8 cellular contexts compared by ENCODE assay signal in genomic region chr14:64758025-64758521, GRCh38. TPM values are rescaled to one million over a fixed set of nuclear protein-coding genes. Genes with fewer than 3 reads are reported as not detected.
DNase-seq lines count a peak whose midpoint lies in the region; ATAC-seq and TF ChIP-seq lines count a peak whose summit lies in the region.

No MANE protein-coding gene starts in this region.

- H3K4me3 ChIP-seq in RWPE2 (ENCODE audit: severe bottlenecking) (no peak overlapping the region), trophoblast cell (ENCODE audit: low read depth, low read length) (no peak overlapping the region)

- H2AFZ ChIP-seq in trophoblast cell (ENCODE audit: insufficient read depth, low read length, poor library complexity): no peak overlapping the region

- H3K23ac ChIP-seq in trophoblast cell (ENCODE audit: low read length): no peak overlapping the region

- peaks cover 37% of the 10 kb centered on the region for H3K79me1 ChIP-seq in trophoblast cell (ENCODE audit: low read length)

- peak overlapping the region; percentile 1 for H3K4me2 ChIP-seq in trophoblast cell (ENCODE audit: low read length)

- H3K4me1 Mint-ChIP-seq in glutamatergic neuron (ENCODE audit: low read depth, unreplicated experiment): peaks cover 39% of the 10 kb centered on the region
- peaks cover 9 to 14% of the 10 kb centered on the region in 2 donors for H3K4me1 Mint-ChIP-seq in stimulated activated naive B cell treated with anti-CD40 and anti-IgM and Interleukin-4, amounts not matched to agents 10 μg/mL and 1 μg/mL and 100 μg/mL, for 72 hours

- peak overlapping the region; percentile 53 for H3K27ac Mint-ChIP-seq in glutamatergic neuron (ENCODE audit: unreplicated experiment)
- no peak overlapping the region for H3K27ac Mint-ChIP-seq in stimulated activated naive B cell treated with anti-CD40 and anti-IgM and Interleukin-4, amounts not matched to agents 10 μg/mL and 1 μg/mL and 100 μg/mL, for 72 hours

- H2BK12ac ChIP-seq in trophoblast cell (ENCODE audit: low read length): peak overlapping the region; percentile 72

- peaks cover 23% of the 10 kb centered on the region for H3K27me3 Mint-ChIP-seq in glutamatergic neuron (ENCODE audit: unreplicated experiment)
- peaks cover 30 to 44% of the 10 kb centered on the region in 2 donors for H3K27me3 Mint-ChIP-seq in stimulated activated naive B cell treated with anti-CD40 and anti-IgM and Interleukin-4, amounts not matched to agents 10 μg/mL and 1 μg/mL and 100 μg/mL, for 72 hours

- peak overlapping the region; percentile 39 for H3K4me3 Mint-ChIP-seq in glutamatergic neuron (ENCODE audit: unreplicated experiment)
- no peak overlapping the region for H3K4me3 Mint-ChIP-seq in stimulated activated naive B cell treated with anti-CD40 and anti-IgM and Interleukin-4, amounts not matched to agents 10 μg/mL and 1 μg/mL and 100 μg/mL, for 72 hours

- H3K4ac ChIP-seq in trophoblast cell (ENCODE audit: low read depth, low read length): peak overlapping the region; percentile 68

- H3K14ac ChIP-seq in trophoblast cell (ENCODE audit: low read length): peak overlapping the region; percentile 65

- H3K36me3 Mint-ChIP-seq in glutamatergic neuron (ENCODE audit: unreplicated experiment): no peaks in the 10 kb centered on the region
- H3K36me3 Mint-ChIP-seq in stimulated activated naive B cell treated with anti-CD40 and anti-IgM and Interleukin-4, amounts not matched to agents 10 μg/mL and 1 μg/mL and 100 μg/mL, for 72 hours: no peaks in the 10 kb centered on the region

- H3K9ac ChIP-seq in trophoblast cell (ENCODE audit: low read length): no peak overlapping the region

- H3K36me3 ChIP-seq in RWPE2 (ENCODE audit: low read depth): no peaks in the 10 kb centered on the region
- no peaks in the 10 kb centered on the region for H3K36me3 ChIP-seq in trophoblast cell (ENCODE audit: control insufficient read depth in 1 of 2, insufficient read depth in 2 of 2, low read length in 2 of 2)

- H2BK5ac ChIP-seq in trophoblast cell (ENCODE audit: low read depth, low read length, poor library complexity): peak overlapping the region; percentile 90

- DNase-seq in EH (ENCODE audit: low read depth) (peak; percentile 44), RWPE2 (ENCODE audit: low spot score) (peak; percentile 61), glutamatergic neuron (peak; percentile 50), trophoblast cell (peak; percentile 45 to 57), GM10266 (ENCODE audit: extremely low spot score) (no peak), middle frontal gyrus (ENCODE audit: extremely low spot score, low spot score) (no peak)
- DNase-seq in stimulated activated naive B cell treated with anti-CD40 and anti-IgM and Interleukin-4, amounts not matched to agents 10 μg/mL and 1 μg/mL and 100 μg/mL, for 72 hours: no peak

- H4K12ac ChIP-seq in trophoblast cell (ENCODE audit: low read depth, low read length): peak overlapping the region; percentile 39

- TF ChIP-seq CTCF in RWPE2 (IDR thresholded peaks at IDR 0.05; ENCODE audit: poor library complexity, severe bottlenecking): no peak
- TF ChIP-seq CTCF in glutamatergic neuron (IDR thresholded peaks at IDR 0.05; ENCODE audit: partially characterized antibody, unreplicated experiment): no peak
- TF ChIP-seq CTCF in GM10266 (IDR thresholded peaks at IDR 0.05; ENCODE audit: control insufficient read depth, insufficient read depth, low read depth, missing control alignments): no peak

- peak overlapping the region; percentile 64 for H4K8ac ChIP-seq in trophoblast cell (ENCODE audit: low read depth, low read length)

- peaks cover 5% of the 10 kb centered on the region for H3K9me3 Mint-ChIP-seq in glutamatergic neuron (ENCODE audit: unreplicated experiment)
- H3K9me3 Mint-ChIP-seq in stimulated activated naive B cell treated with anti-CD40 and anti-IgM and Interleukin-4, amounts not matched to agents 10 μg/mL and 1 μg/mL and 100 μg/mL, for 72 hours: no peaks in the 10 kb centered on the region

- peak overlapping the region; percentile 95 for H4K91ac ChIP-seq in trophoblast cell (ENCODE audit: low read depth, low read length)

- peak overlapping the region; percentile 90 for H3K27ac ChIP-seq in RWPE2 (ENCODE audit: poor library complexity, severe bottlenecking)
- H3K27ac ChIP-seq in trophoblast cell (ENCODE audit: low read depth, low read length): peak overlapping the region; percentile 92

- H3K27me3 ChIP-seq in RWPE2 (ENCODE audit: insufficient read depth, poor library complexity, severe bottlenecking) (no peaks in the 10 kb centered on the region), trophoblast cell (ENCODE audit: insufficient read depth, low read length) (no peaks in the 10 kb centered on the region)

- peaks cover 7% of the 10 kb centered on the region for H3K79me2 ChIP-seq in trophoblast cell (ENCODE audit: control insufficient read depth, insufficient read depth, low read length, poor library complexity)

- peak overlapping the region; percentile 71 for H2AK5ac ChIP-seq in trophoblast cell (ENCODE audit: low read length)

- H3K9me3 ChIP-seq in RWPE2 (ENCODE audit: severe bottlenecking): no peaks in the 10 kb centered on the region
- H3K9me3 ChIP-seq in trophoblast cell (ENCODE audit: insufficient read depth, low read depth, low read length): peaks cover 3% of the 10 kb centered on the region

- H3K18ac ChIP-seq in trophoblast cell (ENCODE audit: low read length): peak overlapping the region; percentile 55

- ATAC-seq in RWPE2 (ENCODE audit: low read depth): peak; percentile 20
- ATAC-seq in stimulated activated naive B cell treated with anti-CD40 and anti-IgM and Interleukin-4, amounts not matched to agents 10 μg/mL and 1 μg/mL and 100 μg/mL, for 72 hours (replicated peaks): no peak
- ATAC-seq in GM18498 (IDR thresholded peaks at IDR 0.05; ENCODE audit: unreplicated experiment): no peak

- peak overlapping the region; percentile 93 for H2BK120ac ChIP-seq in trophoblast cell (ENCODE audit: insufficient read depth, low read length, poor library complexity)

- no CpG with 5 or more reads among the region's 3 CpGs for WGBS in trophoblast cell (ENCODE audit: extremely low coverage, insufficient coverage, insufficient read length)

- H3K4me1 ChIP-seq in RWPE2 (ENCODE audit: insufficient read depth, poor library complexity, severe bottlenecking) (peaks cover 63% of the 10 kb centered on the region), trophoblast cell (ENCODE audit: control insufficient read depth in 1 of 2, insufficient read depth in 2 of 2, low read length in 2 of 2) (peaks cover 44 to 53% of the 10 kb centered on the region in 2 experiments)

RNA-seq across cellular contexts. Expression of gene PLEKHG3, which starts 53.8 kb away (rescaled TPM):
- 10.1 TPM for total RNA-seq in glutamatergic neuron (ENCODE audit: unreplicated experiment)
- 54.5 and 57.2 TPM in 2 replicates for polyA plus RNA-seq in trophoblast cell (2013)

Comparison
In these comparisons a context has a peak if more than half of its experiments do, and no peak if none do; other contexts are left out.
1. DNase-seq: peak in EH (single experiment), RWPE2 (single experiment), glutamatergic neuron (single experiment) and trophoblast cell (2 of 2); none in stimulated activated naive B cell treated with anti-CD40 and anti-IgM and Interleukin-4, amounts not matched to agents 10 μg/mL and 1 μg/mL and 100 μg/mL, for 72 hours (single experiment), GM10266 (single experiment) and middle frontal gyrus (single experiment).